ENCODE assay signal across 16 cellular contexts in the genomic region with DNA sequence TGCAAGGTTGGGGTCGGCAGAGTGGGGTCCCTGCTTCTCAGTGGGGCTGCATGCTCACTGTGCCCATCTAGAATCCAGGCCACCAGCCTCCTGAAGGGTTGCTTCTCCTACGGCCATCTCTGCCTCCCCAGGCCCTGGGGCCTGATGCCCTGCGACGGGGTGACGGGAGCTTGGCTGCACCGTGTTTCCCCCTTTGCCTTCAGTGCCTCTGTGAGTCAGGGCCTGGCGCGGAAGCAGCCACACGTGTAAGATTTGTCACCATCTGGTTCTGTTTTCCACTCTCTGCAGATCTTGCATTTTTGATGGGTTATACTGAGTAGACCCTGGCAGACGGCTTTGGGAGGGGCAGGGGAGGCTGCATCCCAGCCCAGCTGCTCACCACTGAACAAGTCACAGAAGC. TPM values are rescaled to one million over a fixed set of nuclear protein-coding genes. Genes with fewer than 3 reads are reported as not detected.
DNase-seq lines count a peak whose midpoint lies in the region; ATAC-seq, FAIRE-seq and TF ChIP-seq lines count a peak whose summit lies in the region.
"Had no signal": no experiment of that assay in that cellular context is flagged by ENCODE, and none has a peak within 500 bp of the region (broad histone marks: within the 10 kb centered on the region; RNA-seq: fewer than 3 reads in every experiment).

No MANE protein-coding gene starts in this region.

- FAIRE-seq in astrocyte (lab: Jason Lieb, UNC), result no peak
- FAIRE-seq: small intestine had no signal

- ATAC-seq in activated naive CD8-positive, alpha-beta T cell treated with anti-CD3 and anti-CD28 coated beads, Interleukin-2, amount 50 U/mL, for 24 hours, result peak; percentile 39
- peak in 7 of 8 donors; percentile 21 to 62 (median 37) for ATAC-seq in heart right ventricle
- no peak for ATAC-seq in HG03565 (IDR thresholded peaks at IDR 0.05; ENCODE audit: unreplicated experiment)
- ATAC-seq in effector memory CD8-positive, alpha-beta T cell (replicated peaks), result no peak
- ATAC-seq: left lobe of liver had no signal

- H3K4me2 ChIP-seq in astrocyte (ENCODE audit: low read length), result peak overlapping the region; percentile 49

- peaks cover 2% of the 10 kb centered on the region for H3K36me3 ChIP-seq in astrocyte (ENCODE audit: insufficient read depth, low read length)
- H3K36me3 ChIP-seq in heart right ventricle, result no peaks in the 10 kb centered on the region

- peaks cover 27% of the 10 kb centered on the region for H3K4me1 Mint-ChIP-seq in activated naive CD8-positive, alpha-beta T cell treated with anti-CD3 and anti-CD28 coated beads, Interleukin-2, amount 50 U/mL, for 24 hours
- H3K4me1 Mint-ChIP-seq in activated naive CD8-positive, alpha-beta T cell treated with anti-CD3 and anti-CD28 coated beads for 36 hours, result peaks cover 20% of the 10 kb centered on the region
- peaks cover 31% of the 10 kb centered on the region for H3K4me1 Mint-ChIP-seq in astrocyte (ENCODE audit: low read depth, unreplicated experiment)
- H3K4me1 Mint-ChIP-seq in effector memory CD8-positive, alpha-beta T cell (ENCODE audit: low read depth in 2 of 2), result peaks cover 0 to 13% of the 10 kb centered on the region in 2 donors

- peaks cover 19% of the 10 kb centered on the region for H3K4me1 ChIP-seq in astrocyte (ENCODE audit: insufficient read depth, low read length)
- H3K4me1 ChIP-seq in heart right ventricle, result peaks cover 0 to 25% (median 12%) of the 10 kb centered on the region in 9 donors

- DNase-seq in activated naive CD8-positive, alpha-beta T cell treated with anti-CD3 and anti-CD28 coated beads, Interleukin-2, amount 50 U/mL, for 24 hours, result no peak
- no peak for DNase-seq in activated naive CD8-positive, alpha-beta T cell treated with anti-CD3 and anti-CD28 coated beads for 36 hours
- DNase-seq in astrocyte (ENCODE audit: low read depth), result peak; percentile 81
- DNase-seq in heart right ventricle, result peak in 1 of 2 donors; percentile 48
- DNase-seq in effector memory CD8-positive, alpha-beta T cell, result no peak
- no peak for DNase-seq in NCI-H2029 (lab: John Stamatoyannopoulos, UW)
- no peak for DNase-seq in mucosa of gallbladder (ENCODE audit: low spot score)
- DNase-seq: activated CD4-positive, CD25-positive, alpha-beta regulatory T cell; NCI-H1436 treated with DMSO at 0.1 percent for 48 hours; NK-92 treated with Interleukin-12 subunit alpha and Interleukin-12 subunit beta, amount 100 ng/mL, for 24 hours; small intestine; SW 1271; testis had no signal

- no peaks in the 10 kb centered on the region for H3K27me3 ChIP-seq in astrocyte (ENCODE audit: insufficient read depth, low read length)
- H3K27me3 ChIP-seq in heart right ventricle, result no peaks in the 10 kb centered on the region
- H3K27me3 ChIP-seq: testis had no signal

- no peaks in the 10 kb centered on the region for H3K9me3 ChIP-seq in astrocyte (ENCODE audit: insufficient read depth, low read depth, low read length)
- H3K9me3 ChIP-seq in heart right ventricle, result no peaks in the 10 kb centered on the region
- H3K9me3 ChIP-seq: testis had no signal

- 75 to 88% methylated on average over 10 of the region's 10 CpGs for WGBS in heart right ventricle, 2 donors

- H4K20me1 ChIP-seq in astrocyte (ENCODE audit: insufficient read depth, low read length), result peaks cover 50% of the 10 kb centered on the region

- no peak for TF ChIP-seq CTCF in astrocyte (IDR thresholded peaks at IDR 0.05; ENCODE audit: insufficient read depth, low read depth, low read length)
- TF ChIP-seq CTCF in heart right ventricle (IDR thresholded peaks at IDR 0.05), result no peak

- no peak overlapping the region for H2AFZ ChIP-seq in astrocyte (ENCODE audit: low read depth, low read length)

- H3K9me3 Mint-ChIP-seq in activated naive CD8-positive, alpha-beta T cell treated with anti-CD3 and anti-CD28 coated beads, Interleukin-2, amount 50 U/mL, for 24 hours, result no peaks in the 10 kb centered on the region
- H3K9me3 Mint-ChIP-seq in activated naive CD8-positive, alpha-beta T cell treated with anti-CD3 and anti-CD28 coated beads for 36 hours, result no peaks in the 10 kb centered on the region
- no peaks in the 10 kb centered on the region for H3K9me3 Mint-ChIP-seq in astrocyte (ENCODE audit: unreplicated experiment)
- H3K9me3 Mint-ChIP-seq in effector memory CD8-positive, alpha-beta T cell, result no peaks in the 10 kb centered on the region

- no peak overlapping the region for H3K9ac ChIP-seq in astrocyte (ENCODE audit: low read length)

- H3K4me3 ChIP-seq in astrocyte (ENCODE audit: insufficient read depth, low read depth, low read length) (no peak overlapping the region), heart right ventricle (no peak overlapping the region)
- H3K4me3 ChIP-seq: testis had no signal

- H3K79me2 ChIP-seq in astrocyte (ENCODE audit: insufficient read depth, low read length), result peaks cover 68% of the 10 kb centered on the region

- intact Hi-C loops in heart right ventricle (cut with DNase I), result loop anchor here in 4 of 10 donors (5.0 to 10.0 kb wide), 2 partner anchors 117 to 125 kb away; no protein-coding TSS in a partner anchor

- H3K27ac ChIP-seq in astrocyte (ENCODE audit: low read depth, low read length), result no peak overlapping the region
- no peak overlapping the region for H3K27ac ChIP-seq in heart right ventricle
- H3K27ac ChIP-seq: 22Rv1, testis had no signal

- no peak overlapping the region for H3K4me3 Mint-ChIP-seq in activated naive CD8-positive, alpha-beta T cell treated with anti-CD3 and anti-CD28 coated beads, Interleukin-2, amount 50 U/mL, for 24 hours
- H3K4me3 Mint-ChIP-seq in activated naive CD8-positive, alpha-beta T cell treated with anti-CD3 and anti-CD28 coated beads for 36 hours, result no peak overlapping the region
- no peak overlapping the region for H3K4me3 Mint-ChIP-seq in astrocyte (ENCODE audit: unreplicated experiment)
- H3K4me3 Mint-ChIP-seq in effector memory CD8-positive, alpha-beta T cell, result no peak overlapping the region

- H3K27me3 Mint-ChIP-seq in activated naive CD8-positive, alpha-beta T cell treated with anti-CD3 and anti-CD28 coated beads, Interleukin-2, amount 50 U/mL, for 24 hours, result peaks cover 8% of the 10 kb centered on the region
- H3K27me3 Mint-ChIP-seq in activated naive CD8-positive, alpha-beta T cell treated with anti-CD3 and anti-CD28 coated beads for 36 hours, result peaks cover 17% of the 10 kb centered on the region
- peaks cover 15% of the 10 kb centered on the region for H3K27me3 Mint-ChIP-seq in astrocyte (ENCODE audit: low read depth, unreplicated experiment)
- peaks cover 12 to 19% of the 10 kb centered on the region in 2 donors for H3K27me3 Mint-ChIP-seq in effector memory CD8-positive, alpha-beta T cell

- H3K27ac Mint-ChIP-seq in activated naive CD8-positive, alpha-beta T cell treated with anti-CD3 and anti-CD28 coated beads, Interleukin-2, amount 50 U/mL, for 24 hours, result no peak overlapping the region
- H3K27ac Mint-ChIP-seq in activated naive CD8-positive, alpha-beta T cell treated with anti-CD3 and anti-CD28 coated beads for 36 hours, result no peak overlapping the region
- H3K27ac Mint-ChIP-seq in astrocyte (ENCODE audit: unreplicated experiment), result peak overlapping the region; percentile 72
- peak overlapping the region in 1 of 2 donors; percentile 59 for H3K27ac Mint-ChIP-seq in effector memory CD8-positive, alpha-beta T cell

- H3K36me3 Mint-ChIP-seq in activated naive CD8-positive, alpha-beta T cell treated with anti-CD3 and anti-CD28 coated beads, Interleukin-2, amount 50 U/mL, for 24 hours (ENCODE audit: low read depth), result no peaks in the 10 kb centered on the region
- H3K36me3 Mint-ChIP-seq in activated naive CD8-positive, alpha-beta T cell treated with anti-CD3 and anti-CD28 coated beads for 36 hours, result no peaks in the 10 kb centered on the region
- peaks cover 20% of the 10 kb centered on the region for H3K36me3 Mint-ChIP-seq in astrocyte (ENCODE audit: low read depth, unreplicated experiment)
- H3K36me3 Mint-ChIP-seq in effector memory CD8-positive, alpha-beta T cell (ENCODE audit: insufficient read depth), result no peaks in the 10 kb centered on the region

RNA-seq across cellular contexts. Expression of a gene that starts 7.2 kb away (rescaled TPM):
- under 1 TPM; 0.06 to 0.10 TPM for total RNA-seq in activated naive CD8-positive, alpha-beta T cell treated with anti-CD3 and anti-CD28 coated beads for 36 hours
- total RNA-seq in astrocyte (19.4 and 30.2 TPM in 2 replicates), heart right ventricle (1 to 10 TPM in 3 of 10 donors, under 1 TPM in 7; 0.08 to 1.4 (median 0.59) TPM), mucosa of gallbladder (4.3 TPM)
- polyA plus RNA-seq in heart right ventricle, result under 1 TPM; 0.13 to 0.66 TPM

Comparison
In these comparisons a context has a peak if more than half of its experiments do, and no peak if none do; other contexts are left out.
1. ATAC-seq: peak in activated naive CD8-positive, alpha-beta T cell treated with anti-CD3 and anti-CD28 coated beads, Interleukin-2, amount 50 U/mL, for 24 hours (single experiment) and heart right ventricle (7 of 8); none in HG03565 (single experiment) and effector memory CD8-positive, alpha-beta T cell (single experiment).